In genomic region chr2:221876016-221876415, GRCh38 we compare ENCODE assay signal across 2 cellular contexts.
TF ChIP-seq lines count a peak whose summit lies in the region.

No MANE protein-coding gene starts in this region.

TF ChIP-seq in neural cell, 6 proteins besides CTCF, POLR2A, EP300 and RAD21 (continued from another document):
- TF ChIP-seq REST (IDR thresholded peaks at IDR 0.05; ENCODE audit: borderline replicate concordance) = no peak

TF ChIP-seq in WTC11, 78 proteins besides CTCF, POLR2A, EP300 and RAD21 (continued from another document):
- TF ChIP-seq, protein P1, sequence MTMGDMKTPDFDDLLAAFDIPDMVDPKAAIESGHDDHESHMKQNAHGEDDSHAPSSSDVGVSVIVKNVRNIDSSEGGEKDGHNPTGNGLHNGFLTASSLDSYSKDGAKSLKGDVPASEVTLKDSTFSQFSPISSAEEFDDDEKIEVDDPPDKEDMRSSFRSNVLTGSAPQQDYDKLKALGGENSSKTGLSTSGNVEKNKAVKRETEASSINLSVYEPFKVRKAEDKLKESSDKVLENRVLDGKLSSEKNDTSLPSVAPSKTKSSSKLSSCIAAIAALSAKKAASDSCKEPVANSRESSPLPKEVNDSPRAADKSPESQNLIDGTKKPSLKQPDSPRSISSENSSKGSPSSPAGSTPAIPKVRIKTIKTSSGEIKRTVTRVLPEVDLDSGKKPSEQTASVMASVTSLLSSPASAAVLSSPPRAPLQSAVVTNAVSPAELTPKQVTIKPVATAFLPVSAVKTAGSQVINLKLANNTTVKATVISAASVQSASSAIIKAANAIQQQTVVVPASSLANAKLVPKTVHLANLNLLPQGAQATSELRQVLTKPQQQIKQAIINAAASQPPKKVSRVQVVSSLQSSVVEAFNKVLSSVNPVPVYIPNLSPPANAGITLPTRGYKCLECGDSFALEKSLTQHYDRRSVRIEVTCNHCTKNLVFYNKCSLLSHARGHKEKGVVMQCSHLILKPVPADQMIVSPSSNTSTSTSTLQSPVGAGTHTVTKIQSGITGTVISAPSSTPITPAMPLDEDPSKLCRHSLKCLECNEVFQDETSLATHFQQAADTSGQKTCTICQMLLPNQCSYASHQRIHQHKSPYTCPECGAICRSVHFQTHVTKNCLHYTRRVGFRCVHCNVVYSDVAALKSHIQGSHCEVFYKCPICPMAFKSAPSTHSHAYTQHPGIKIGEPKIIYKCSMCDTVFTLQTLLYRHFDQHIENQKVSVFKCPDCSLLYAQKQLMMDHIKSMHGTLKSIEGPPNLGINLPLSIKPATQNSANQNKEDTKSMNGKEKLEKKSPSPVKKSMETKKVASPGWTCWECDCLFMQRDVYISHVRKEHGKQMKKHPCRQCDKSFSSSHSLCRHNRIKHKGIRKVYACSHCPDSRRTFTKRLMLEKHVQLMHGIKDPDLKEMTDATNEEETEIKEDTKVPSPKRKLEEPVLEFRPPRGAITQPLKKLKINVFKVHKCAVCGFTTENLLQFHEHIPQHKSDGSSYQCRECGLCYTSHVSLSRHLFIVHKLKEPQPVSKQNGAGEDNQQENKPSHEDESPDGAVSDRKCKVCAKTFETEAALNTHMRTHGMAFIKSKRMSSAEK (CRISPR knock-in tag; IDR thresholded peaks at IDR 0.05; ENCODE audit: borderline replicate concordance) = no peak
- TF ChIP-seq, protein P2, sequence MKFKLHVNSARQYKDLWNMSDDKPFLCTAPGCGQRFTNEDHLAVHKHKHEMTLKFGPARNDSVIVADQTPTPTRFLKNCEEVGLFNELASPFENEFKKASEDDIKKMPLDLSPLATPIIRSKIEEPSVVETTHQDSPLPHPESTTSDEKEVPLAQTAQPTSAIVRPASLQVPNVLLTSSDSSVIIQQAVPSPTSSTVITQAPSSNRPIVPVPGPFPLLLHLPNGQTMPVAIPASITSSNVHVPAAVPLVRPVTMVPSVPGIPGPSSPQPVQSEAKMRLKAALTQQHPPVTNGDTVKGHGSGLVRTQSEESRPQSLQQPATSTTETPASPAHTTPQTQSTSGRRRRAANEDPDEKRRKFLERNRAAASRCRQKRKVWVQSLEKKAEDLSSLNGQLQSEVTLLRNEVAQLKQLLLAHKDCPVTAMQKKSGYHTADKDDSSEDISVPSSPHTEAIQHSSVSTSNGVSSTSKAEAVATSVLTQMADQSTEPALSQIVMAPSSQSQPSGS (CRISPR knock-in tag; IDR thresholded peaks at IDR 0.05; ENCODE audit: borderline replicate concordance, low read depth) = no peak
- no peak for TF ChIP-seq MXD4 (CRISPR knock-in tag; IDR thresholded peaks at IDR 0.05; ENCODE audit: borderline replicate concordance)
- no peak for TF ChIP-seq GRHL2 (CRISPR knock-in tag; IDR thresholded peaks at IDR 0.05; ENCODE audit: insufficient replicate concordance, severe bottlenecking)
- no peak for TF ChIP-seq PRDM15 (CRISPR knock-in tag; IDR thresholded peaks at IDR 0.05)
- no peak for TF ChIP-seq ZNF281 (CRISPR knock-in tag; IDR thresholded peaks at IDR 0.05)
- TF ChIP-seq JUN (CRISPR knock-in tag; IDR thresholded peaks at IDR 0.05) = no peak
- no peak for TF ChIP-seq ZNF121 (CRISPR knock-in tag; IDR thresholded peaks at IDR 0.05)
- TF ChIP-seq, protein P3, sequence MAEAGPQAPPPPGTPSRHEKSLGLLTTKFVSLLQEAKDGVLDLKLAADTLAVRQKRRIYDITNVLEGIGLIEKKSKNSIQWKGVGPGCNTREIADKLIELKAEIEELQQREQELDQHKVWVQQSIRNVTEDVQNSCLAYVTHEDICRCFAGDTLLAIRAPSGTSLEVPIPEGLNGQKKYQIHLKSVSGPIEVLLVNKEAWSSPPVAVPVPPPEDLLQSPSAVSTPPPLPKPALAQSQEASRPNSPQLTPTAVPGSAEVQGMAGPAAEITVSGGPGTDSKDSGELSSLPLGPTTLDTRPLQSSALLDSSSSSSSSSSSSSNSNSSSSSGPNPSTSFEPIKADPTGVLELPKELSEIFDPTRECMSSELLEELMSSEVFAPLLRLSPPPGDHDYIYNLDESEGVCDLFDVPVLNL (CRISPR knock-in tag; IDR thresholded peaks at IDR 0.05; ENCODE audit: borderline replicate concordance, low read depth) = no peak
